In the genomic region with DNA sequence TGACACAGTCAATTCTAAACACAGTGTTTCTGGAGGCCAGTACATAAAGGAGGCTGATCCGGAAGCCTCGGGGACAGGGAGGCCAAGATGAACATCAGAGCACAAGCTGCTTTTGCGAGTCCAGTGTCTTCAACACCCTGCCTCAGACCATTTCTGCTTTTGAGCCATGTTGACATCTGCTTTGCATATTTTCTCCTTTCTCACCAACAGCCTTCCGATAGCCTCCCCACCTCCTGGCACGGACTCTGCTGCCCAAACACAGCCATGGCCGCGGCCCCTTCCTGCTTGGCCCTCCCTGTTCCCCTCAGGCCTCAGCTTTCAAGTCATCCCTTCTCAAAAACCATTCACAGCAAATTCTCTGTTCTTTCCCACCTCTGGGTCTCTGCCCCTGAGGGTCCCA, we compare ENCODE assay signal across 18 cellular contexts. TPM values are rescaled to one million over a fixed set of nuclear protein-coding genes. Genes with fewer than 3 reads are reported as not detected.
DNase-seq lines count a peak whose midpoint lies in the region; ATAC-seq and TF ChIP-seq lines count a peak whose summit lies in the region.
"Had no signal": no experiment of that assay in that cellular context is flagged by ENCODE, and none has a peak within 500 bp of the region (broad histone marks: within the 10 kb centered on the region; RNA-seq: fewer than 3 reads in every experiment).

No MANE protein-coding gene starts in this region.

- peaks cover 95% of the 10 kb centered on the region for H3K4me1 Mint-ChIP-seq in dendritic cell treated with granulocyte-macrophage colony-stimulating factor and Interleukin-4, amounts not matched to agents 40 ng/mL and 50 ng/mL, for 4 days (ENCODE audit: low read depth)
- H3K4me1 Mint-ChIP-seq in memory B cell: peaks cover 27% of the 10 kb centered on the region
- H3K4me1 Mint-ChIP-seq in activated CD8-positive, alpha-beta T cell treated with anti-CD3 and anti-CD28 coated beads for 36 hours (ENCODE audit: low read depth): no peaks in the 10 kb centered on the region

- H3K9me3 ChIP-seq in IMR-90 (ENCODE audit: control insufficient read depth, insufficient read depth, low read length) (no peaks in the 10 kb centered on the region), thoracic aorta (no peaks in the 10 kb centered on the region)

- H3K9me1 ChIP-seq in IMR-90 (ENCODE audit: insufficient read depth, low read length): peaks cover 6% of the 10 kb centered on the region; the same call in 1 of the 2 replicates

- CTCF ChIA-PET in IMR-90 (lab: Yijun Ruan, JAX): interaction anchor here (0.5 kb wide), 1 partner anchor 15 kb away, joined by 3 read pairs; no protein-coding TSS in a partner anchor
- CTCF ChIA-PET in activated CD8-positive, alpha-beta T cell treated with anti-CD3 and anti-CD28 coated beads for 36 hours (lab: Charles Lee): interaction anchor here (1.1 kb wide), 1 partner anchor 8 kb away, joined by 3 read pairs; a partner anchor contains a TSS

- H3K4me1 ChIP-seq in IMR-90 (ENCODE audit: control insufficient read depth, insufficient read depth, low read length) (peaks cover 19% of the 10 kb centered on the region), thoracic aorta (ENCODE audit: control insufficient read depth in 1 of 2, low read depth in 2 of 2) (no peaks in the 10 kb centered on the region)

- H3K14ac ChIP-seq in IMR-90 (replicated peaks; ENCODE audit: low read depth, low read length): no peak overlapping the region

- peaks cover 6% of the 10 kb centered on the region; the same call in 1 of the 2 replicates for H3K36me3 ChIP-seq in IMR-90 (ENCODE audit: control insufficient read depth, insufficient read depth, low read length)
- no peaks in the 10 kb centered on the region for H3K36me3 ChIP-seq in thoracic aorta

- peaks cover 85% of the 10 kb centered on the region for H3K36me3 Mint-ChIP-seq in dendritic cell treated with granulocyte-macrophage colony-stimulating factor and Interleukin-4, amounts not matched to agents 40 ng/mL and 50 ng/mL, for 4 days (ENCODE audit: low read depth)
- H3K36me3 Mint-ChIP-seq in memory B cell: peaks cover 4% of the 10 kb centered on the region
- no peaks in the 10 kb centered on the region for H3K36me3 Mint-ChIP-seq in activated CD8-positive, alpha-beta T cell treated with anti-CD3 and anti-CD28 coated beads for 36 hours (ENCODE audit: low read depth)
- H3K36me3 Mint-ChIP-seq: activated naive CD8-positive, alpha-beta T cell had no signal

- H3K18ac ChIP-seq in IMR-90 (ENCODE audit: low read depth, low read length): no peak overlapping the region

- H3K4ac ChIP-seq in IMR-90 (ENCODE audit: low read depth, low read length): peak overlapping the region; percentile 44; the same call in 1 of the 2 replicates

- peaks cover 0 to 8% of the 10 kb centered on the region in 2 experiments; a peak in 1 of 4 replicates for H3K79me1 ChIP-seq in IMR-90 (ENCODE audit: low read depth in 1 of 2, low read length in 2 of 2)

- H4K91ac ChIP-seq in IMR-90 (ENCODE audit: insufficient read depth, low read depth, low read length): no peak overlapping the region; the same call in 1 of the 2 replicates

- TF ChIP-seq CTCF in IMR-90 (conservative IDR thresholded peaks at IDR 0.05; ENCODE audit: low read depth, low read length) (no peak), thoracic aorta (IDR thresholded peaks at IDR 0.05) (no peak)
- TF ChIP-seq CTCF in activated CD8-positive, alpha-beta T cell treated with anti-CD3 and anti-CD28 coated beads for 36 hours (IDR thresholded peaks at IDR 0.05): no peak

- no peak overlapping the region for H3K56ac ChIP-seq in IMR-90 (ENCODE audit: extremely low read depth, insufficient read depth, low read length)

- H3K4me3 ChIP-seq in IMR-90 (ENCODE audit: insufficient read depth, low read depth, low read length) (no peak overlapping the region), thoracic aorta (peak overlapping the region; percentile 24)

- dilution Hi-C loops in IMR-90 (cut with HindIII; ENCODE audit: low sequenced_read_pairs, unreplicated experiment): no loop called here

- H3K9ac ChIP-seq in IMR-90 (ENCODE audit: low read depth, low read length): no peak overlapping the region

- H3K27ac ChIP-seq in IMR-90 (ENCODE audit: insufficient read depth, low read length): no peak overlapping the region
- H3K27ac ChIP-seq in thoracic aorta: peak overlapping the region in 1 of 2 donors; percentile 7

- in situ Hi-C loops in IMR-90 (cut with MboI; ENCODE audit: low sequenced_read_pairs): no loop called here

- H3K23ac ChIP-seq in IMR-90 (ENCODE audit: low read depth, low read length): no peak overlapping the region

- peak overlapping the region; percentile 95 for H3K4me3 Mint-ChIP-seq in dendritic cell treated with granulocyte-macrophage colony-stimulating factor and Interleukin-4, amounts not matched to agents 40 ng/mL and 50 ng/mL, for 4 days
- H3K4me3 Mint-ChIP-seq in memory B cell: peak overlapping the region; percentile 46
- H3K4me3 Mint-ChIP-seq in activated CD8-positive, alpha-beta T cell treated with anti-CD3 and anti-CD28 coated beads for 36 hours: no peak overlapping the region
- H3K4me3 Mint-ChIP-seq: activated naive CD8-positive, alpha-beta T cell; H9 had no signal

- H3K27ac Mint-ChIP-seq in dendritic cell treated with granulocyte-macrophage colony-stimulating factor and Interleukin-4, amounts not matched to agents 40 ng/mL and 50 ng/mL, for 4 days: peak overlapping the region; percentile 96
- no peak overlapping the region for H3K27ac Mint-ChIP-seq in memory B cell
- no peak overlapping the region for H3K27ac Mint-ChIP-seq in activated CD8-positive, alpha-beta T cell treated with anti-CD3 and anti-CD28 coated beads for 36 hours
- H3K27ac Mint-ChIP-seq: activated naive CD8-positive, alpha-beta T cell had no signal

- no peak overlapping the region for H2BK20ac ChIP-seq in IMR-90 (ENCODE audit: low read depth, low read length)

- no TSS peak for BruUV-seq in IMR-90 (replicated peaks; lab: Mats Ljungman, UMichigan)

- H2AK9ac ChIP-seq in IMR-90 (replicated peaks; ENCODE audit: low read depth, low read length, poor library complexity): no peak overlapping the region

- H2AK5ac ChIP-seq in IMR-90 (ENCODE audit: low read depth, low read length): peak overlapping the region; percentile 75

- peak overlapping the region in 1 of 2 experiments; percentile 9; a peak in 2 of 4 replicates for H4K8ac ChIP-seq in IMR-90 (ENCODE audit: low read depth in 2 of 2, low read length in 2 of 2)

- POLR2A ChIA-PET in IMR-90 (lab: Charles Lee; ENCODE audit: unreplicated experiment): no interaction called here
- POLR2A ChIA-PET in activated CD8-positive, alpha-beta T cell treated with anti-CD3 and anti-CD28 coated beads for 36 hours (lab: Charles Lee): interaction anchor here (1.7 kb wide), 1 partner anchor 22 kb away, joined by 4 read pairs; no protein-coding TSS in a partner anchor

- no peak overlapping the region for H2BK120ac ChIP-seq in IMR-90 (ENCODE audit: low read depth, low read length)

- no peaks in the 10 kb centered on the region for H3K27me3 Mint-ChIP-seq in dendritic cell treated with granulocyte-macrophage colony-stimulating factor and Interleukin-4, amounts not matched to agents 40 ng/mL and 50 ng/mL, for 4 days
- peaks cover 2% of the 10 kb centered on the region for H3K27me3 Mint-ChIP-seq in memory B cell
- H3K27me3 Mint-ChIP-seq in activated CD8-positive, alpha-beta T cell treated with anti-CD3 and anti-CD28 coated beads for 36 hours: peaks cover 16% of the 10 kb centered on the region

- TF ChIP-seq POLR2A in IMR-90 (IDR thresholded peaks at IDR 0.05; ENCODE audit: low read depth, low read length): no peak

- no peak for TF ChIP-seq RAD21 in IMR-90 (IDR thresholded peaks at IDR 0.05; ENCODE audit: low read length)

- peaks cover 6% of the 10 kb centered on the region for H4K20me1 ChIP-seq in IMR-90 (ENCODE audit: insufficient read depth, low read length)

- H3K27me3 ChIP-seq in IMR-90 (ENCODE audit: control insufficient read depth, insufficient read depth, low read length): no peaks in the 10 kb centered on the region
- H3K27me3 ChIP-seq in thoracic aorta (replicated peaks; ENCODE audit: insufficient read depth): no peaks in the 10 kb centered on the region

- ATAC-seq in IMR-90 (ENCODE audit: low read depth) (no peak), memory B cell (ENCODE audit: low read depth) (no peak), thoracic aorta (ENCODE audit: insufficient number of reproducible peaks, low FRiP score, low read depth) (no peak)
- ATAC-seq in activated CD8-positive, alpha-beta T cell treated with anti-CD3 and anti-CD28 coated beads for 36 hours: no peak

- intact Hi-C loops in IMR-90 (cut with micrococcal nuclease): no loop called here
- intact Hi-C loops in dendritic cell treated with granulocyte-macrophage colony-stimulating factor and Interleukin-4, amounts not matched to agents 40 ng/mL and 50 ng/mL, for 4 days (cut with micrococcal nuclease): no loop called here
- intact Hi-C loops in activated CD8-positive, alpha-beta T cell treated with anti-CD3 and anti-CD28 coated beads for 36 hours (cut with micrococcal nuclease): no loop called here

- no peak overlapping the region for H2BK5ac ChIP-seq in IMR-90 (ENCODE audit: low read depth, low read length, poor library complexity, severe bottlenecking)

- 65% methylated on average over 5 of the region's 7 CpGs; no CpG with 5 or more reads in 1 of the 2 experiments for WGBS in IMR-90 (ENCODE audit: extremely low coverage in 2 of 2, insufficient read length in 1 of 2), 2 experiments

- H2BK15ac ChIP-seq in IMR-90 (ENCODE audit: low read depth, low read length): no peak overlapping the region

- H2AFZ ChIP-seq in IMR-90 (replicated peaks; ENCODE audit: low read length, poor library complexity): no peak overlapping the region

- H3K4me2 ChIP-seq in IMR-90 (ENCODE audit: low read depth, low read length): no peak overlapping the region

- DNase-seq in IMR-90: no peak
- no peak for DNase-seq in memory B cell (ENCODE audit: low spot score in 2 of 2)
- no peak for DNase-seq in thoracic aorta (ENCODE audit: low spot score)
- no peak for DNase-seq in NCI-H2171 treated with DMSO at 0.1 percent for 48 hours (lab: John Stamatoyannopoulos, UW)
- DNase-seq in activated CD8-positive, alpha-beta T cell treated with anti-CD3 and anti-CD28 coated beads for 36 hours: no peak
- DNase-seq in activated effector memory CD4-positive, alpha-beta T cell treated with anti-CD3 and anti-CD28 coated beads, Interleukin-2, amount 50 U/mL, for 16 hours: no peak
- DNase-seq: activated CD4-positive, alpha-beta T cell treated with anti-CD3 and anti-CD28 coated beads, Interleukin-2, amount 50 U/mL, for 4 hours; activated T-cell treated with anti-CD3 and anti-CD28 coated beads, Interleukin-2, amount 50 U/mL, for 1 hour; GF-D8; H9; NCI-H146; NCI-H82; occipital lobe; stimulated activated CD4-positive, alpha-beta T cell treated with anti-CD3 and anti-CD28 coated beads, Interleukin-2, amount 100 ng/mL, for 24 hours had no signal

- no peak overlapping the region for H4K5ac ChIP-seq in IMR-90 (ENCODE audit: low read depth, low read length)

- H3K9me3 Mint-ChIP-seq in dendritic cell treated with granulocyte-macrophage colony-stimulating factor and Interleukin-4, amounts not matched to agents 40 ng/mL and 50 ng/mL, for 4 days: no peaks in the 10 kb centered on the region
- no peaks in the 10 kb centered on the region for H3K9me3 Mint-ChIP-seq in memory B cell
- H3K9me3 Mint-ChIP-seq in activated CD8-positive, alpha-beta T cell treated with anti-CD3 and anti-CD28 coated beads for 36 hours: no peaks in the 10 kb centered on the region
- H3K9me3 Mint-ChIP-seq: H9 had no signal

RNA-seq across cellular contexts. Expression of a gene that starts 3.6 kb away (rescaled TPM):
- not detected in 2 replicates for total RNA-seq in IMR-90 (2012; rRNA removed)
- polyA plus RNA-seq in IMR-90 (2012; rRNA removed): 0.03 TPM in 1 of 2 replicates, not detected in the other
- 0.08 and 0.09 TPM in 2 replicates for polyA plus RNA-seq in IMR-90 (2012; cell fraction: cytosol; rRNA removed)
- polyA plus RNA-seq in IMR-90 (2012; cell fraction: nucleus; rRNA removed; ENCODE audit: low replicate concordance): 0.08 TPM in 1 of 2 replicates, not detected in the other
- 10 to 100 TPM; 18.7 to 30.3 TPM for total RNA-seq in thoracic aorta
- not detected for total RNA-seq in activated CD8-positive, alpha-beta T cell treated with anti-CD3 and anti-CD28 coated beads for 36 hours
- total RNA-seq: H9, HT-29, RPMI7951 had no signal

RNA-seq across cellular contexts. Expression of a gene that starts 7.9 kb away (rescaled TPM):
- total RNA-seq in IMR-90 (2012; rRNA removed) (5.6 and 10.3 TPM in 2 replicates), thoracic aorta (10 to 100 TPM in 1 of 2 donors, 1 to 10 TPM in 1; 2.3 to 25.5 TPM)
- 43.5 and 49.8 TPM in 2 replicates for polyA plus RNA-seq in IMR-90 (2012; rRNA removed)
- polyA plus RNA-seq in IMR-90 (2012; cell fraction: cytosol; rRNA removed): 84.3 and 176 TPM in 2 replicates
- polyA plus RNA-seq in IMR-90 (2012; cell fraction: nucleus; rRNA removed; ENCODE audit: low replicate concordance): 56.9 and 109 TPM in 2 replicates
- total RNA-seq in activated CD8-positive, alpha-beta T cell treated with anti-CD3 and anti-CD28 coated beads for 36 hours: not detected
- total RNA-seq: occipital lobe had no signal

RNA-seq across cellular contexts. Expression of a gene that starts 25.4 kb away (rescaled TPM):
- 13.3 and 14.9 TPM in 2 replicates for total RNA-seq in IMR-90 (2012; rRNA removed)
- polyA plus RNA-seq in IMR-90 (2012; rRNA removed): 39.7 and 48.1 TPM in 2 replicates
- 36.0 and 75.3 TPM in 2 replicates for polyA plus RNA-seq in IMR-90 (2012; cell fraction: cytosol; rRNA removed)
- polyA plus RNA-seq in IMR-90 (2012; cell fraction: nucleus; rRNA removed; ENCODE audit: low replicate concordance): 110 and 323 TPM in 2 replicates
- 10 to 100 TPM; 87.7 to 94.9 TPM for total RNA-seq in thoracic aorta
- 100 to 1,000 TPM in 1 of 2 experiments, 10 to 100 TPM in 1; 98.2 to 102 TPM for total RNA-seq in activated CD8-positive, alpha-beta T cell treated with anti-CD3 and anti-CD28 coated beads for 36 hours

RNA-seq across cellular contexts. Expression of a gene that starts 44.1 kb away (rescaled TPM):
- total RNA-seq in IMR-90 (2012; rRNA removed) (3.4 and 3.9 TPM in 2 replicates), thoracic aorta (100 to 1,000 TPM in 1 of 2 donors, 10 to 100 TPM in 1; 60.9 to 143 TPM)
- polyA plus RNA-seq in IMR-90 (2012; rRNA removed): 24.7 and 29.4 TPM in 2 replicates
- 12.2 and 29.5 TPM in 2 replicates for polyA plus RNA-seq in IMR-90 (2012; cell fraction: cytosol; rRNA removed)
- 118 and 248 TPM in 2 replicates for polyA plus RNA-seq in IMR-90 (2012; cell fraction: nucleus; rRNA removed; ENCODE audit: low replicate concordance)
- 10 to 100 TPM; 48.6 to 54.9 TPM for total RNA-seq in activated CD8-positive, alpha-beta T cell treated with anti-CD3 and anti-CD28 coated beads for 36 hours

RNA-seq across cellular contexts. Expression of a gene that starts 53.4 kb away (rescaled TPM):
- total RNA-seq in IMR-90 (2012; rRNA removed) (11.1 and 14.3 TPM in 2 replicates), thoracic aorta (10 to 100 TPM; 23.7 TPM)
- polyA plus RNA-seq in IMR-90 (2012; rRNA removed): 11.8 and 13.3 TPM in 2 replicates
- 3.8 and 13.8 TPM in 2 replicates for polyA plus RNA-seq in IMR-90 (2012; cell fraction: cytosol; rRNA removed)
- 32.7 and 36.9 TPM in 2 replicates for polyA plus RNA-seq in IMR-90 (2012; cell fraction: nucleus; rRNA removed; ENCODE audit: low replicate concordance)
- 10 to 100 TPM; 21.7 to 23.9 TPM for total RNA-seq in activated CD8-positive, alpha-beta T cell treated with anti-CD3 and anti-CD28 coated beads for 36 hours

Comparison
In these comparisons a context has a peak if more than half of its experiments do, and no peak if none do; other contexts are left out.
1. RNA of a gene that starts 3.6 kb away (total RNA-seq): 18.7 to 30.3 TPM in thoracic aorta; not detected in IMR-90 and not detected in activated CD8-positive, alpha-beta T cell treated with anti-CD3 and anti-CD28 coated beads for 36 hours; every median in the first group is over 10 times any median in the second.